Comparison of ENCODE assay signal across 17 cellular contexts in the genomic region with DNA sequence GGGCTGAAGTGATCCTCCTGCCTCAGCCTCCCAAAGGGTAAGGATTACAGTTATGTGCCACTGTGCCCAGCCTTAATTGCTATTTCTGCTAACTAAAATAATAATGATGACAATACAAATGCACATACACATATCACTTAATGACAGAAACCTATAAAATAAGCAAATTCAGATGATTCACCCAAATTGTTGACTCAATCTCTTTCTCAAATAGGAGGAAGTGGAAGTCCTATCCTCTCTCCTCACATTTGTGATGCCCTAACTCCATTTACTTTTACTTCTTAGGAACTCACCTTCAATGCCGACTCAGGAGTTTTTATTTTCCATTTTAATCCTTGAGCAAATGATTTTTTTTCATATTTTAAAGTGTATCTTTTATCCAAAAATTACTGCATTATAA. TPM values are rescaled to one million over a fixed set of nuclear protein-coding genes. Genes with fewer than 3 reads are reported as not detected.
DNase-seq lines count a peak whose midpoint lies in the region; ATAC-seq and TF ChIP-seq lines count a peak whose summit lies in the region.
"Had no signal": no experiment of that assay in that cellular context is flagged by ENCODE, and none has a peak within 500 bp of the region (broad histone marks: within the 10 kb centered on the region; RNA-seq: fewer than 3 reads in every experiment).

No MANE protein-coding gene starts in this region.

- H3K27ac ChIP-seq in IMR-90 (ENCODE audit: insufficient read depth, low read length) (no peak overlapping the region), PC-3 (ENCODE audit: low read length) (no peak overlapping the region)
- no peak overlapping the region for H3K27ac ChIP-seq in effector memory CD4-positive, alpha-beta T cell (ENCODE audit: insufficient read depth, low read length, poor library complexity, severe bottlenecking)
- H3K27ac ChIP-seq: BLaER1 treated with 17β-estradiol and CSF1 and Interleukin-3, amounts not matched to agents 10 nM and 100 nM had no signal

- H4K20me1 ChIP-seq in IMR-90 (ENCODE audit: insufficient read depth, low read length) = no peaks in the 10 kb centered on the region
- no peaks in the 10 kb centered on the region for H4K20me1 ChIP-seq in PC-3 (ENCODE audit: low read length)
- H4K20me1 ChIP-seq: BLaER1 treated with 17β-estradiol and CSF1 and Interleukin-3, amounts not matched to agents 10 nM and 100 nM had no signal

- TF ChIP-seq RAD21 in IMR-90 (IDR thresholded peaks at IDR 0.05; ENCODE audit: low read length) = no peak

- H2AK9ac ChIP-seq in IMR-90 (replicated peaks; ENCODE audit: low read depth, low read length, poor library complexity) = no peak overlapping the region

- H3K9ac ChIP-seq in IMR-90 (ENCODE audit: low read depth, low read length) (no peak overlapping the region), PC-3 (ENCODE audit: low read length) (no peak overlapping the region)
- H3K9ac ChIP-seq: BLaER1 treated with 17β-estradiol and CSF1 and Interleukin-3, amounts not matched to agents 10 nM and 100 nM had no signal

- no peak overlapping the region for H4K91ac ChIP-seq in IMR-90 (ENCODE audit: insufficient read depth, low read depth, low read length)

- H3K56ac ChIP-seq in IMR-90 (ENCODE audit: extremely low read depth, insufficient read depth, low read length) = no peak overlapping the region

- WGBS in IMR-90 (ENCODE audit: extremely low coverage in 2 of 2, insufficient read length in 1 of 2), 2 experiments = no CpG with 5 or more reads among the region's 1 CpG

- H3K9me3 ChIP-seq in IMR-90 (ENCODE audit: control insufficient read depth, insufficient read depth, low read length) = no peaks in the 10 kb centered on the region
- no peaks in the 10 kb centered on the region for H3K9me3 ChIP-seq in PC-3 (ENCODE audit: low read length)
- no peaks in the 10 kb centered on the region for H3K9me3 ChIP-seq in effector memory CD4-positive, alpha-beta T cell (ENCODE audit: control insufficient read depth, low read length)
- H3K9me3 ChIP-seq: BLaER1 treated with 17β-estradiol and CSF1 and Interleukin-3, amounts not matched to agents 10 nM and 100 nM had no signal

- no peak overlapping the region for H2AFZ ChIP-seq in IMR-90 (replicated peaks; ENCODE audit: low read length, poor library complexity)
- no peak overlapping the region for H2AFZ ChIP-seq in PC-3 (ENCODE audit: low read length)

- H3K4ac ChIP-seq in IMR-90 (ENCODE audit: low read depth, low read length) = no peak overlapping the region

- no peaks in the 10 kb centered on the region for H3K9me2 ChIP-seq in PC-3 (replicated peaks; ENCODE audit: low read length)

- peak; percentile 51 for DNase-seq in NOMO-1 treated with DMSO at 0.1 percent for 48 hours (lab: John Stamatoyannopoulos, UW; ENCODE audit: unreplicated experiment)
- DNase-seq in NOMO-1 treated with dmso at 0.1 percent for 144 hours (lab: John Stamatoyannopoulos, UW; ENCODE audit: unreplicated experiment) = no peak
- peak; percentile 40 for DNase-seq in IMR-90
- DNase-seq in PC-3 = peak; percentile 52
- no peak for DNase-seq in stimulated activated CD4-positive, alpha-beta T cell treated with anti-CD3 and anti-CD28 coated beads, Interleukin-2, amount 100 ng/mL, for 48 hours
- DNase-seq in iPS-NIHi11 (ENCODE audit: low spot score) = no peak
- DNase-seq in effector memory CD4-positive, alpha-beta T cell = no peak
- DNase-seq: 8988T; ACHN; Calu3; CD4-positive, alpha-beta T cell; DMS79; EL; GDM1; HCEC 1CT; HFFc6 had no signal

- H2BK120ac ChIP-seq in IMR-90 (ENCODE audit: low read depth, low read length) = no peak overlapping the region

- TF ChIP-seq CTCF in IMR-90 (conservative IDR thresholded peaks at IDR 0.05; ENCODE audit: low read depth, low read length) = no peak
- no peak for TF ChIP-seq CTCF in PC-3 (conservative IDR thresholded peaks at IDR 0.05; ENCODE audit: low read depth, low read length)

- H4K5ac ChIP-seq in IMR-90 (ENCODE audit: low read depth, low read length) = no peak overlapping the region

- H3K18ac ChIP-seq in IMR-90 (ENCODE audit: low read depth, low read length) = no peak overlapping the region

- TF ChIP-seq POLR2A in IMR-90 (IDR thresholded peaks at IDR 0.05; ENCODE audit: low read depth, low read length) = no peak

- H3K4me3 ChIP-seq in IMR-90 (ENCODE audit: insufficient read depth, low read depth, low read length) (no peak overlapping the region), PC-3 (ENCODE audit: low read length) (no peak overlapping the region)
- no peak overlapping the region for H3K4me3 ChIP-seq in effector memory CD4-positive, alpha-beta T cell (ENCODE audit: insufficient read depth, low read depth, low read length, poor library complexity, severe bottlenecking)
- H3K4me3 ChIP-seq: BLaER1 treated with 17β-estradiol and CSF1 and Interleukin-3, amounts not matched to agents 10 nM and 100 nM had no signal

- H3K23ac ChIP-seq in IMR-90 (ENCODE audit: low read depth, low read length) = no peak overlapping the region

- in situ Hi-C loops in IMR-90 (cut with MboI; ENCODE audit: low sequenced_read_pairs) = no loop called here

- no peaks in the 10 kb centered on the region for H3K9me1 ChIP-seq in IMR-90 (ENCODE audit: insufficient read depth, low read length)

- H2BK15ac ChIP-seq in IMR-90 (ENCODE audit: low read depth, low read length) = no peak overlapping the region

- no peak for ATAC-seq in IMR-90 (ENCODE audit: low read depth)
- ATAC-seq in PC-3 = peak; percentile 88

- no peaks in the 10 kb centered on the region for H3K27me3 ChIP-seq in IMR-90 (ENCODE audit: control insufficient read depth, insufficient read depth, low read length)
- H3K27me3 ChIP-seq in PC-3 (ENCODE audit: low read length) = no peaks in the 10 kb centered on the region
- no peaks in the 10 kb centered on the region for H3K27me3 ChIP-seq in effector memory CD4-positive, alpha-beta T cell (replicated peaks; ENCODE audit: control insufficient read depth, insufficient read depth, low read length, poor library complexity, severe bottlenecking)
- H3K27me3 ChIP-seq: BLaER1 treated with 17β-estradiol and CSF1 and Interleukin-3, amounts not matched to agents 10 nM and 100 nM had no signal

- CTCF ChIA-PET in IMR-90 (lab: Yijun Ruan, JAX) = interaction anchor here (0.6 kb wide), 1 partner anchor 65 kb away, joined by 4 read pairs; no protein-coding TSS in a partner anchor
- CTCF ChIA-PET in PC-3 (lab: Charles Lee) = no interaction called here

- no peak overlapping the region for H2BK5ac ChIP-seq in IMR-90 (ENCODE audit: low read depth, low read length, poor library complexity, severe bottlenecking)

- H3F3A ChIP-seq in PC-3 (ENCODE audit: low read length, unreplicated experiment) = no peaks in the 10 kb centered on the region

- POLR2A ChIA-PET in IMR-90 (lab: Charles Lee; ENCODE audit: unreplicated experiment) = no interaction called here
- POLR2A ChIA-PET in PC-3 (lab: Charles Lee; ENCODE audit: unreplicated experiment) = no interaction called here

- no TSS peak for BruUV-seq in IMR-90 (replicated peaks; lab: Mats Ljungman, UMichigan)
- BruUV-seq in PC-3 (replicated peaks; lab: Mats Ljungman, UMichigan) = no TSS peak

- H3K4me2 ChIP-seq in IMR-90 (ENCODE audit: low read depth, low read length) (no peak overlapping the region), PC-3 (ENCODE audit: low read length) (no peak overlapping the region)

- intact Hi-C loops in IMR-90 (cut with micrococcal nuclease) (no loop called here), PC-3 (cut with micrococcal nuclease) (no loop called here)

- no peak overlapping the region for H2AK5ac ChIP-seq in IMR-90 (ENCODE audit: low read depth, low read length)

- no peak overlapping the region for H2BK20ac ChIP-seq in IMR-90 (ENCODE audit: low read depth, low read length)

- dilution Hi-C loops in IMR-90 (cut with HindIII; ENCODE audit: low sequenced_read_pairs, unreplicated experiment) = no loop called here

- no peaks in the 10 kb centered on the region for H3K79me2 ChIP-seq in PC-3 (ENCODE audit: low read length)

- peaks cover 5% of the 10 kb centered on the region for H3K4me1 ChIP-seq in IMR-90 (ENCODE audit: control insufficient read depth, insufficient read depth, low read length)
- H3K4me1 ChIP-seq in PC-3 (ENCODE audit: insufficient read depth, low read length) = 0 out of 2 replicates have a peak, but pooled peaks cover 4% of the 10 kb centered on the region
- H3K4me1 ChIP-seq in effector memory CD4-positive, alpha-beta T cell (ENCODE audit: control insufficient read depth, insufficient read depth, low read length, poor library complexity, severe bottlenecking) = no peaks in the 10 kb centered on the region

- H3K14ac ChIP-seq in IMR-90 (replicated peaks; ENCODE audit: low read depth, low read length) = no peak overlapping the region

- no peaks in the 10 kb centered on the region for H3K79me1 ChIP-seq in IMR-90 (ENCODE audit: low read depth in 1 of 2, low read length in 2 of 2)

- no peak overlapping the region for H4K8ac ChIP-seq in IMR-90 (ENCODE audit: low read depth in 2 of 2, low read length in 2 of 2)

- H3K36me3 ChIP-seq in IMR-90 (ENCODE audit: control insufficient read depth, insufficient read depth, low read length) = no peaks in the 10 kb centered on the region
- no peaks in the 10 kb centered on the region for H3K36me3 ChIP-seq in PC-3 (ENCODE audit: low read depth, low read length)
- no peaks in the 10 kb centered on the region for H3K36me3 ChIP-seq in effector memory CD4-positive, alpha-beta T cell (ENCODE audit: control insufficient read depth, insufficient read depth, low read length)
- H3K36me3 ChIP-seq: BLaER1 treated with 17β-estradiol and CSF1 and Interleukin-3, amounts not matched to agents 10 nM and 100 nM had no signal

TF ChIP-seq in IMR-90, 13 proteins besides CTCF, POLR2A, EP300 and RAD21:
- peak; percentile 44 for TF ChIP-seq MAFK (IDR thresholded peaks at IDR 0.05; ENCODE audit: low read depth, low read length)
- TF ChIP-seq SMC3 (IDR thresholded peaks at IDR 0.05; ENCODE audit: low read depth, low read length) = no peak
TF ChIP-seq in IMR-90: peak in this region for 1.

RNA-seq across cellular contexts. Expression of gene RAPH1, which starts 24.5 kb away (rescaled TPM):
- total RNA-seq in IMR-90 (2012; rRNA removed) (13.1 and 15.1 TPM in 2 replicates), PC-3 (2014; rRNA removed) (7.0 and 40.3 TPM in 2 replicates)
- polyA plus RNA-seq in IMR-90 (2012; rRNA removed) = 5.2 and 7.5 TPM in 2 replicates
- polyA plus RNA-seq in IMR-90 (2012; cell fraction: cytosol; rRNA removed) = 3.1 and 5.5 TPM in 2 replicates
- 4.1 and 12.6 TPM in 2 replicates for polyA plus RNA-seq in IMR-90 (2012; cell fraction: nucleus; rRNA removed; ENCODE audit: low replicate concordance)

Comparison
In these comparisons a context has a peak if more than half of its experiments do, and no peak if none do; other contexts are left out.
1. DNase-seq: peak in NOMO-1 treated with DMSO at 0.1 percent for 48 hours (single experiment), IMR-90 (single experiment) and PC-3 (single experiment); none in NOMO-1 treated with dmso at 0.1 percent for 144 hours (single experiment), stimulated activated CD4-positive, alpha-beta T cell treated with anti-CD3 and anti-CD28 coated beads, Interleukin-2, amount 100 ng/mL, for 48 hours (0 of 2), iPS-NIHi11 (single experiment) and effector memory CD4-positive, alpha-beta T cell (0 of 3).